3 cellular contexts compared by ENCODE assay signal in genomic region chr1:17452203-17452602, GRCh38.
TF ChIP-seq lines count a peak whose summit lies in the region.

No MANE protein-coding gene starts in this region.

TF ChIP-seq in HEK293T, 16 proteins besides CTCF, POLR2A, EP300 and RAD21:
- TF ChIP-seq ZNF384 (IDR thresholded peaks at IDR 0.05): peak; percentile 64
TF ChIP-seq in HEK293T: peak in this region for 1; not testable (repeated sequence) for 15.

TF ChIP-seq in H1, 55 proteins besides CTCF, POLR2A, EP300 and RAD21:
- TF ChIP-seq TBP (IDR thresholded peaks at IDR 0.05; ENCODE audit: low read depth, low read length) (peak; percentile 68), YY1 (IDR thresholded peaks at IDR 0.05; ENCODE audit: low read depth, low read length) (0 out of 2 replicates have a peak, but pooled peaks have one; percentile 47), JUND (IDR thresholded peaks at IDR 0.05; ENCODE audit: low read length) (0 out of 2 replicates have a peak, but pooled peaks have one; percentile 36)

TF ChIP-seq in HepG2, 621 proteins besides CTCF, POLR2A, EP300 and RAD21:
- TF ChIP-seq ZNF362 (CRISPR knock-in tag; IDR thresholded peaks at IDR 0.05; ENCODE audit: borderline replicate concordance): peak; percentile 26; the same call in 1 of the 2 replicates
